12 cellular contexts compared by ENCODE assay signal in the genomic region with DNA sequence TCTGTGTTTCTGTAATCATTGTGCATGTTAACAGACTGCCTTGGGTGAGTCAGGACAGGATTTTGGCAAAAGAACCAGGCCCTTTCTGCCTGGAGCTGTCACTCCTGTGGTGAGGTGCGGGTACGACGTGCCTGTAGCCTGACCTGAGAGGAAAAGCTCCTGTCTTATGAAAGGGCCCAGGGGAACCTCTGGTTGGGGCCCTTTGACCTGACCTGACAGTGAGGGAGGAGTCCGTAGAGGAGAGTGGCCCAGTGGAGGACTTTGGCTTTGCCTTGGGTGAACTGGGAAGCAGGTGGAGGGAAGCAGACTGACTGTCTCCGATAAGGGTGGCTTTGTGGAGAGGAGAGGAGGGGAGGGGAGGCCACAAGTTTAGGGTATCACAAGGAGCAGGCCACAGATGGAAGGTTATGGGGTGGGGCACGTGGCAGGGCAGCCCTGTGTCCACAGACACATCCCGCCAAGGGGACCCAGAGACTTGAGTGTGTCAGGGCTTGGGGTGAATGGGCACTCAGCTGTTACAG. TPM values are rescaled to one million over a fixed set of nuclear protein-coding genes. Genes with fewer than 3 reads are reported as not detected.
A peak's percentile ranks its signal among the peaks of the same experiment; 100 is the strongest.
DNase-seq lines count a peak whose midpoint lies in the region; ATAC-seq, FAIRE-seq and TF ChIP-seq lines count a peak whose summit lies in the region.
"Had no signal": no experiment of that assay in that cellular context is flagged by ENCODE, and none has a peak within 500 bp of the region (broad histone marks: within the 10 kb centered on the region; RNA-seq: fewer than 3 reads in every experiment).

No MANE protein-coding gene starts in this region.

- H3K9me3 Mint-ChIP-seq in CD4-positive, CD25-positive, alpha-beta regulatory T cell, result no peaks in the 10 kb centered on the region
- H3K9me3 Mint-ChIP-seq: endodermal cell; T-helper 2 cell treated with Interferon-gamma antibody and Interleukin-4, amounts not matched to agents 5 μg/mL and 100 μg/mL, for 36 hours had no signal

- H4K20me1 ChIP-seq in keratinocyte (ENCODE audit: control insufficient read depth, extremely low read depth, insufficient read depth, low read length), result peaks cover 31% of the 10 kb centered on the region

- no peak overlapping the region for H2AFZ ChIP-seq in keratinocyte (ENCODE audit: control insufficient read depth, low read length)

- peaks cover 22 to 65% (median 51%) of the 10 kb centered on the region in 4 donors for H3K4me1 Mint-ChIP-seq in CD4-positive, CD25-positive, alpha-beta regulatory T cell

- H3K36me3 Mint-ChIP-seq in CD4-positive, CD25-positive, alpha-beta regulatory T cell, result peaks cover 10% of the 10 kb centered on the region

- peaks cover 13% of the 10 kb centered on the region for H3K9me1 ChIP-seq in keratinocyte (ENCODE audit: control insufficient read depth, extremely low read depth, insufficient read depth, low read length)

- H3K9ac ChIP-seq in keratinocyte (ENCODE audit: control insufficient read depth, extremely low read depth, insufficient read depth, low read length), result no peak overlapping the region

- no peak for FAIRE-seq in bronchial epithelial cell (lab: Jason Lieb, UNC)
- FAIRE-seq in keratinocyte (lab: Jason Lieb, UNC), result peak; percentile 51
- FAIRE-seq: kidney had no signal

- H3K4me3 ChIP-seq in CD4-positive, CD25-positive, alpha-beta regulatory T cell (ENCODE audit: low read depth, low read length), result no peak overlapping the region
- no peak overlapping the region for H3K4me3 ChIP-seq in bronchial epithelial cell (ENCODE audit: low read depth, low read length)
- no peak overlapping the region for H3K4me3 ChIP-seq in keratinocyte (ENCODE audit: control insufficient read depth in 2 of 3, extremely low read depth in 1 of 3, insufficient read depth in 2 of 3, low read depth in 1 of 3, low read length in 3 of 3)

- no peak for TF ChIP-seq CTCF in bronchial epithelial cell (IDR thresholded peaks at IDR 0.05; ENCODE audit: insufficient read depth, low read length, severe bottlenecking)
- TF ChIP-seq CTCF in keratinocyte (optimal IDR thresholded peaks at IDR 0.05 in 1 of 3, IDR thresholded peaks at IDR 0.05 in 1 of 3, conservative IDR thresholded peaks at IDR 0.05 in 1 of 3; ENCODE audit: extremely low read depth in 1 of 3, insufficient read depth in 2 of 3, low read length in 3 of 3), result no peak

- H3K27me3 Mint-ChIP-seq in CD4-positive, CD25-positive, alpha-beta regulatory T cell, result no peaks in the 10 kb centered on the region

- H3K4me2 ChIP-seq in keratinocyte (ENCODE audit: control insufficient read depth, extremely low read depth, insufficient read depth, low read depth, low read length), result peak overlapping the region; percentile 42

- H3K9me3 ChIP-seq in CD4-positive, CD25-positive, alpha-beta regulatory T cell (ENCODE audit: control insufficient read depth in 2 of 2, low read length in 2 of 2), result no peaks in the 10 kb centered on the region
- no peaks in the 10 kb centered on the region for H3K9me3 ChIP-seq in keratinocyte (ENCODE audit: control insufficient read depth, low read depth, low read length)

- H3K27me3 ChIP-seq in CD4-positive, CD25-positive, alpha-beta regulatory T cell (ENCODE audit: control insufficient read depth, insufficient read depth, low read length), result no peaks in the 10 kb centered on the region
- H3K27me3 ChIP-seq in bronchial epithelial cell (ENCODE audit: control insufficient read depth, insufficient read depth, low read length) (no peaks in the 10 kb centered on the region), keratinocyte (ENCODE audit: control insufficient read depth, extremely low read depth, insufficient read depth, low read length) (no peaks in the 10 kb centered on the region)

- H3K79me2 ChIP-seq in keratinocyte (ENCODE audit: control insufficient read depth, insufficient read depth, low read length), result peaks cover 89% of the 10 kb centered on the region

- peaks cover 2% of the 10 kb centered on the region for H3K36me3 ChIP-seq in CD4-positive, CD25-positive, alpha-beta regulatory T cell (ENCODE audit: control insufficient read depth, insufficient read depth, low read length)
- H3K36me3 ChIP-seq in bronchial epithelial cell (ENCODE audit: control insufficient read depth, insufficient read depth, low read length), result peaks cover 10% of the 10 kb centered on the region
- H3K36me3 ChIP-seq in keratinocyte (ENCODE audit: control insufficient read depth in 2 of 2, extremely low read depth in 1 of 2, insufficient read depth in 2 of 2, low read length in 2 of 2), result peaks cover 17 to 41% of the 10 kb centered on the region in 2 experiments

- no peak overlapping the region for H3K27ac ChIP-seq in CD4-positive, CD25-positive, alpha-beta regulatory T cell (ENCODE audit: insufficient read depth, low read length, poor library complexity, severe bottlenecking)
- peak overlapping the region; percentile 25 for H3K27ac ChIP-seq in keratinocyte (ENCODE audit: control insufficient read depth, insufficient read depth, low read length)

- H3K27ac Mint-ChIP-seq in CD4-positive, CD25-positive, alpha-beta regulatory T cell, result peak overlapping the region in 2 of 3 donors; percentile 34 to 52
- H3K27ac Mint-ChIP-seq: endodermal cell; T-helper 2 cell treated with Interferon-gamma antibody and Interleukin-4, amounts not matched to agents 5 μg/mL and 100 μg/mL, for 36 hours had no signal

- H3K4me3 Mint-ChIP-seq in CD4-positive, CD25-positive, alpha-beta regulatory T cell, result peak overlapping the region in 1 of 4 donors; percentile 16
- H3K4me3 Mint-ChIP-seq: endodermal cell; T-helper 2 cell treated with Interferon-gamma antibody and Interleukin-4, amounts not matched to agents 5 μg/mL and 100 μg/mL, for 36 hours had no signal

- peaks cover 9% of the 10 kb centered on the region for H3K4me1 ChIP-seq in CD4-positive, CD25-positive, alpha-beta regulatory T cell (ENCODE audit: control insufficient read depth, insufficient read depth, low read length, poor library complexity, severe bottlenecking)
- peaks cover 44% of the 10 kb centered on the region for H3K4me1 ChIP-seq in keratinocyte (ENCODE audit: control insufficient read depth, extremely low read depth, insufficient read depth, low read length)

- no peak for ATAC-seq in CD4-positive, CD25-positive, alpha-beta regulatory T cell (ENCODE audit: low read depth in 2 of 2)

- DNase-seq in CD4-positive, CD25-positive, alpha-beta regulatory T cell, result no peak
- peak; percentile 44 for DNase-seq in M059J (ENCODE audit: low read depth)
- DNase-seq in bronchial epithelial cell (ENCODE audit: low read depth), result peak; percentile 34
- no peak for DNase-seq in keratinocyte (ENCODE audit: low read depth, low spot score)
- DNase-seq in NCI-H1048 (lab: John Stamatoyannopoulos, UW), result no peak
- DNase-seq in glomerular visceral epithelial cell (ENCODE audit: extremely low spot score), result no peak
- no peak for DNase-seq in NCI-H146 (lab: John Stamatoyannopoulos, UW)
- DNase-seq in activated naive CD4-positive, alpha-beta T cell treated with anti-CD3 and anti-CD28 coated beads, Interleukin-2, amount 50 U/mL, for 16 hours, result no peak
- DNase-seq: activated CD4-positive, alpha-beta T cell treated with anti-CD3 and anti-CD28 coated beads, Interleukin-2, amount 50 U/mL, for 1 hour; endodermal cell; kidney had no signal

- dilution Hi-C loops in keratinocyte (cut with MboI; ENCODE audit: extremely low pct_ligation_motif_present, low sequenced_read_pairs), result no loop called here

RNA-seq across cellular contexts. Expression of a gene that starts 6.9 kb away (rescaled TPM):
- total RNA-seq in CD4-positive, CD25-positive, alpha-beta regulatory T cell, result 103 TPM
- 10 to 100 TPM; 43.1 to 56.8 (median 50.5) TPM for polyA plus RNA-seq in CD4-positive, CD25-positive, alpha-beta regulatory T cell
- 104 and 158 TPM in 2 replicates for total RNA-seq in M059J (2014; rRNA removed; shearing (Covaris generic))
- 188 and 196 TPM in 2 replicates for total RNA-seq in bronchial epithelial cell
- polyA plus RNA-seq in keratinocyte, result 104 to 134 TPM (median 117 TPM) in 3 replicates
- polyA plus RNA-seq in keratinocyte (2011; ENCODE audit: low read depth), result 117 TPM
- polyA plus RNA-seq in keratinocyte (2011; cell fraction: cytosol; rRNA removed), result 79.3 and 111 TPM in 2 replicates
- polyA plus RNA-seq in keratinocyte (2011; cell fraction: nucleus; rRNA removed), result 162 and 174 TPM in 2 replicates
- 134 and 205 TPM in 2 replicates for polyA plus RNA-seq in keratinocyte (2012; ENCODE audit: low replicate concordance)
- polyA minus RNA-seq in keratinocyte, result 91.1 to 184 TPM (median 107 TPM) in 3 replicates
- 150 TPM for polyA minus RNA-seq in keratinocyte (2011; cell fraction: cytosol; rRNA and poly(A)+ RNA removed)
- 95.1 and 112 TPM in 2 replicates for polyA minus RNA-seq in keratinocyte (2011; cell fraction: nucleus; rRNA and poly(A)+ RNA removed)

Comparison
In these comparisons a context has a peak if more than half of its experiments do, and no peak if none do; other contexts are left out.
1. DNase-seq: peak in M059J (single experiment) and bronchial epithelial cell (single experiment); none in CD4-positive, CD25-positive, alpha-beta regulatory T cell (0 of 3), keratinocyte (single experiment), NCI-H1048 (single experiment), glomerular visceral epithelial cell (single experiment), NCI-H146 (single experiment) and activated naive CD4-positive, alpha-beta T cell treated with anti-CD3 and anti-CD28 coated beads, Interleukin-2, amount 50 U/mL, for 16 hours (single experiment).